Comparison of ENCODE assay signal across 8 cellular contexts in genomic region chr20:45322952-45323383, GRCh38. TPM values are rescaled to one million over a fixed set of nuclear protein-coding genes. Genes with fewer than 3 reads are reported as not detected.
DNase-seq lines count a peak whose midpoint lies in the region; ATAC-seq, FAIRE-seq and TF ChIP-seq lines count a peak whose summit lies in the region.

No MANE protein-coding gene starts in this region.

- no peaks in the 10 kb centered on the region for H4K20me1 ChIP-seq in GM23248 (ENCODE audit: insufficient read depth)
- H4K20me1 ChIP-seq in fibroblast of lung (ENCODE audit: control insufficient read depth, extremely low read depth, insufficient read depth, low read length), result no peaks in the 10 kb centered on the region

- CTCF ChIA-PET in A549 (lab: Yijun Ruan, JAX), result interaction anchor here (0.5 to 10.0 kb wide), 31 partner anchors 10 to 861 kb away, joined by 3 to 135 read pairs (median 4); partner anchors contain the start of gene SYS1

- FAIRE-seq in A549 (lab: Jason Lieb, UNC) (no peak), RCC 7860 (lab: Jason Lieb, UNC) (no peak)

- ATAC-seq in A549 (peak; percentile 61 to 71), psoas muscle (peak; percentile 75 to 88 (median 83)), GM18520 (IDR thresholded peaks at IDR 0.05; ENCODE audit: unreplicated experiment) (no peak), HG02759 (IDR thresholded peaks at IDR 0.05; ENCODE audit: unreplicated experiment) (no peak)

- H3K9ac ChIP-seq in GM23248 (no peak overlapping the region), fibroblast of lung (ENCODE audit: insufficient read depth, low read length) (no peak overlapping the region)

- H3K79me2 ChIP-seq in GM23248 (ENCODE audit: insufficient read depth) (peaks cover 3% of the 10 kb centered on the region; the same call in 1 of the 2 replicates), fibroblast of lung (ENCODE audit: control insufficient read depth, insufficient read depth, low read length) (no peaks in the 10 kb centered on the region)

- H3K27ac ChIP-seq in A549 (no peak overlapping the region), GM23248 (peak overlapping the region; percentile 39), fibroblast of lung (ENCODE audit: insufficient read depth, low read length) (no peak overlapping the region), psoas muscle (peak overlapping the region; percentile 69)

- TF ChIP-seq POLR2A in A549 (IDR thresholded peaks at IDR 0.05; ENCODE audit: low read length), result no peak

- no peaks in the 10 kb centered on the region for H3K27me3 ChIP-seq in GM23248 (replicated peaks; ENCODE audit: insufficient read depth)
- H3K27me3 ChIP-seq in fibroblast of lung (ENCODE audit: control insufficient read depth, insufficient read depth, low read length), result no peaks in the 10 kb centered on the region
- no peaks in the 10 kb centered on the region for H3K27me3 ChIP-seq in psoas muscle (ENCODE audit: insufficient read depth in 3 of 3, low read length in 2 of 3)

- H3F3A ChIP-seq in GM23248 (ENCODE audit: insufficient read depth), result peaks cover 55% of the 10 kb centered on the region

- WGBS in A549 (ENCODE audit: missing lambda C conversion rate), result 80% methylated on average over 7 of the region's 7 CpGs
- 40 to 43% methylated on average over 7 of the region's 7 CpGs for WGBS in GM23248 (ENCODE audit: low coverage in 1 of 2, low lambda C conversion rate in 2 of 2, missing lambda C conversion rate in 2 of 2), 2 experiments
- 26 to 38% (median 31%) methylated on average over 7 of the region's 7 CpGs for WGBS in psoas muscle, 3 donors

- H3K4me3 ChIP-seq in A549, result no peak overlapping the region
- H3K4me3 ChIP-seq in GM23248, result no peak overlapping the region
- H3K4me3 ChIP-seq in fibroblast of lung (replicated peaks in 1 of 4; ENCODE audit: control extremely low read depth in 1 of 4, insufficient read depth in 1 of 4, low read depth in 3 of 4, low read length in 4 of 4), result no peak overlapping the region
- no peak overlapping the region for H3K4me3 ChIP-seq in psoas muscle

- TF ChIP-seq RAD21 in A549 (conservative IDR thresholded peaks at IDR 0.05 in 1 of 2, IDR thresholded peaks at IDR 0.05 in 1 of 2), result peak; percentile 81 to 82

- no peaks in the 10 kb centered on the region for H3K9me2 ChIP-seq in GM23248 (ENCODE audit: insufficient read depth)

- POLR2A ChIA-PET in A549 (lab: Yijun Ruan, JAX), result interaction anchor here (0.5 to 1.2 kb wide), 7 partner anchors 12 to 448 kb away, joined by 3 to 5 read pairs (median 3); partner anchors contain the start of gene SYS1

- H3K9me3 ChIP-seq in A549 (no peaks in the 10 kb centered on the region), GM23248 (ENCODE audit: low read depth) (no peaks in the 10 kb centered on the region), fibroblast of lung (ENCODE audit: control insufficient read depth, insufficient read depth, low read depth, low read length) (no peaks in the 10 kb centered on the region), psoas muscle (no peaks in the 10 kb centered on the region)

- DNase-seq in A549 (ENCODE audit: low read depth in 1 of 2, low spot score in 1 of 2) (peak in 1 of 2 experiments; percentile 63), GM23248 (peak; percentile 53), RCC 7860 (ENCODE audit: low spot score) (peak; percentile 50), fibroblast of lung (ENCODE audit: low read depth in 2 of 2) (peak; percentile 27 to 58), psoas muscle (peak; percentile 75 to 90), HK-2 (ENCODE audit: unreplicated experiment) (no peak)

- H3K4me2 ChIP-seq in A549 (no peak overlapping the region), GM23248 (ENCODE audit: unreplicated experiment) (no peak overlapping the region), fibroblast of lung (ENCODE audit: extremely low read depth, insufficient read depth, low read length) (no peak overlapping the region)

- H3K4me1 ChIP-seq in A549, result no peaks in the 10 kb centered on the region; the same call in 2 of the 3 replicates
- H3K4me1 ChIP-seq in GM23248 (ENCODE audit: insufficient read depth), result no peaks in the 10 kb centered on the region
- H3K4me1 ChIP-seq in fibroblast of lung (ENCODE audit: control insufficient read depth, extremely low read depth, insufficient read depth, low read length), result no peaks in the 10 kb centered on the region
- peaks cover 3% of the 10 kb centered on the region for H3K4me1 ChIP-seq in psoas muscle

- H2AFZ ChIP-seq in GM23248 (no peak overlapping the region), fibroblast of lung (ENCODE audit: low read length) (no peak overlapping the region)

- in situ Hi-C loops in GM23248 (cut with MboI), result loop anchor here (5.0 kb wide), 1 partner anchor 119 kb away; no protein-coding TSS in a partner anchor

- no peak for TF ChIP-seq EP300 in A549 (IDR thresholded peaks at IDR 0.05)

- intact Hi-C loops in psoas muscle (cut with DNase I), result loop anchor here in 1 of 2 donors (5.0 kb wide), 1 partner anchor 49 kb away; no protein-coding TSS in a partner anchor

- H3K36me3 ChIP-seq in GM23248 (ENCODE audit: low read depth) (peaks cover 23% of the 10 kb centered on the region), fibroblast of lung (ENCODE audit: control insufficient read depth, insufficient read depth, low read length) (peaks cover 10% of the 10 kb centered on the region), psoas muscle (ENCODE audit: insufficient read depth in 1 of 2, low read depth in 1 of 2) (peaks cover 10 to 30% of the 10 kb centered on the region in 2 donors)

- TF ChIP-seq CTCF in A549 (IDR thresholded peaks at IDR 0.05), result peak; percentile 59
- no peak for TF ChIP-seq CTCF in fibroblast of lung (conservative IDR thresholded peaks at IDR 0.05 in 1 of 2, IDR thresholded peaks at IDR 0.05 in 1 of 2; ENCODE audit: low read depth in 1 of 2, low read length in 2 of 2)
- peak; percentile 58 for TF ChIP-seq CTCF in psoas muscle (IDR thresholded peaks at IDR 0.05)

RNA-seq across cellular contexts. Expression of gene MATN4, which starts 14.9 kb away (rescaled TPM):
- polyA plus RNA-seq in A549 (2011; rRNA removed) (0.04 TPM in 1 of 2 replicates, not detected in the other), A549 (2017; fragmentation: RNase III; extraction: RNeasy Plus Mini Kit Qiagen cat#74134 plus additional on column Dnase treatment) (0.05 to 0.08 TPM (median 0.05 TPM) in 3 replicates), GM23248 (2016; fragmentation: Nextera tagmentation; extraction: Ambion mirVana) (0.09 TPM in 1 of 2 replicates, not detected in the other), fibroblast of lung (0.02 and 0.06 TPM in 2 replicates), psoas muscle (not detected)
- polyA plus RNA-seq in A549 (2012; cell fraction: cytosol; rRNA removed), result 0.14 and 0.17 TPM in 2 replicates
- 0.37 and 0.49 TPM in 2 replicates for polyA plus RNA-seq in A549 (2012; cell fraction: nucleus; rRNA removed)
- polyA minus RNA-seq in A549 (2011; rRNA and poly(A)+ RNA removed), result not detected in 2 replicates
- not detected in 2 replicates for total RNA-seq in GM23248 (2014; rRNA removed; shearing (Covaris generic))
- total RNA-seq in fibroblast of lung (under 0.01 TPM in 2 replicates), psoas muscle (not detected)
- not detected in 2 replicates for polyA plus RNA-seq in fibroblast of lung (2012)
- not detected in 2 replicates for polyA minus RNA-seq in fibroblast of lung (ENCODE audit: low replicate concordance)

RNA-seq across cellular contexts. Expression of gene RBPJL, which starts 16.3 kb away (rescaled TPM):
- polyA plus RNA-seq in A549 (2011; rRNA removed) (not detected in 2 replicates), A549 (2017; fragmentation: RNase III; extraction: RNeasy Plus Mini Kit Qiagen cat#74134 plus additional on column Dnase treatment) (not detected in 3 replicates), GM23248 (2016; fragmentation: Nextera tagmentation; extraction: Ambion mirVana) (not detected in 2 replicates), fibroblast of lung (not detected in 2 replicates), psoas muscle (under 1 TPM in 2 of 3 donors, not detected in 1; 0.04 TPM)
- 0.01 TPM in 1 of 2 replicates, not detected in the other for polyA plus RNA-seq in A549 (2012; cell fraction: cytosol; rRNA removed)
- polyA plus RNA-seq in A549 (2012; cell fraction: nucleus; rRNA removed), result not detected in 2 replicates
- polyA minus RNA-seq in A549 (2011; rRNA and poly(A)+ RNA removed), result not detected in 2 replicates
- not detected in 2 replicates for total RNA-seq in GM23248 (2014; rRNA removed; shearing (Covaris generic))
- total RNA-seq in fibroblast of lung (not detected in 2 replicates), psoas muscle (under 1 TPM in 1 of 4 donors, not detected in 3; 0.22 TPM)
- polyA plus RNA-seq in fibroblast of lung (2012), result not detected in 2 replicates
- not detected in 2 replicates for polyA minus RNA-seq in fibroblast of lung (ENCODE audit: low replicate concordance)

RNA-seq across cellular contexts. Expression of gene SDC4, which starts 25.3 kb away (rescaled TPM):
- polyA plus RNA-seq in A549 (2011; rRNA removed) (27.4 and 29.0 TPM in 2 replicates), A549 (2017; fragmentation: RNase III; extraction: RNeasy Plus Mini Kit Qiagen cat#74134 plus additional on column Dnase treatment) (35.6 to 40.2 TPM (median 39.2 TPM) in 3 replicates), GM23248 (2016; fragmentation: Nextera tagmentation; extraction: Ambion mirVana) (454 and 461 TPM in 2 replicates), fibroblast of lung (226 and 312 TPM in 2 replicates), psoas muscle (100 to 1,000 TPM in 1 of 3 donors, 10 to 100 TPM in 2; 41.6 to 323 (median 63.9) TPM)
- polyA plus RNA-seq in A549 (2012; cell fraction: cytosol; rRNA removed), result 13.1 and 17.7 TPM in 2 replicates
- polyA plus RNA-seq in A549 (2012; cell fraction: nucleus; rRNA removed), result 12.6 and 21.5 TPM in 2 replicates
- polyA minus RNA-seq in A549 (2011; rRNA and poly(A)+ RNA removed), result 43.3 and 43.7 TPM in 2 replicates
- total RNA-seq in GM23248 (2014; rRNA removed; shearing (Covaris generic)), result 368 and 410 TPM in 2 replicates
- total RNA-seq in fibroblast of lung (142 and 175 TPM in 2 replicates), psoas muscle (100 to 1,000 TPM in 2 of 4 donors, 10 to 100 TPM in 2; 32.2 to 283 (median 161) TPM)
- 220 and 326 TPM in 2 replicates for polyA plus RNA-seq in fibroblast of lung (2012)
- polyA minus RNA-seq in fibroblast of lung (ENCODE audit: low replicate concordance), result 291 and 339 TPM in 2 replicates

RNA-seq across cellular contexts. Expression of gene SYS1, which starts 40.0 kb away (rescaled TPM):
- polyA plus RNA-seq in A549 (2011; rRNA removed) (27.6 and 30.5 TPM in 2 replicates), A549 (2017; fragmentation: RNase III; extraction: RNeasy Plus Mini Kit Qiagen cat#74134 plus additional on column Dnase treatment) (20.2 to 20.5 TPM (median 20.2 TPM) in 3 replicates), GM23248 (2016; fragmentation: Nextera tagmentation; extraction: Ambion mirVana) (24.6 and 27.1 TPM in 2 replicates), fibroblast of lung (21.9 and 23.4 TPM in 2 replicates), psoas muscle (10 to 100 TPM; 40.9 to 73.3 (median 58.1) TPM)
- polyA plus RNA-seq in A549 (2012; cell fraction: cytosol; rRNA removed), result 46.0 and 62.2 TPM in 2 replicates
- 54.1 and 71.4 TPM in 2 replicates for polyA plus RNA-seq in A549 (2012; cell fraction: nucleus; rRNA removed)
- 47.1 and 63.5 TPM in 2 replicates for polyA minus RNA-seq in A549 (2011; rRNA and poly(A)+ RNA removed)
- total RNA-seq in GM23248 (2014; rRNA removed; shearing (Covaris generic)), result 27.3 and 38.7 TPM in 2 replicates
- total RNA-seq in fibroblast of lung (20.0 and 20.5 TPM in 2 replicates), psoas muscle (10 to 100 TPM; 17.1 to 29.6 (median 22.9) TPM)
- 17.7 and 18.4 TPM in 2 replicates for polyA plus RNA-seq in fibroblast of lung (2012)
- 77.0 and 135 TPM in 2 replicates for polyA minus RNA-seq in fibroblast of lung (ENCODE audit: low replicate concordance)

RNA-seq across cellular contexts. Expression of gene TP53TG5, which starts 55.2 kb away (rescaled TPM):
- not detected in 2 replicates for polyA plus RNA-seq in A549 (2011; rRNA removed)
- polyA plus RNA-seq in A549 (2012; cell fraction: cytosol; rRNA removed), result not detected in 2 replicates
- polyA plus RNA-seq in A549 (2012; cell fraction: nucleus; rRNA removed), result not detected in 2 replicates
- polyA plus RNA-seq in A549 (2017; fragmentation: RNase III; extraction: RNeasy Plus Mini Kit Qiagen cat#74134 plus additional on column Dnase treatment), result not detected in 3 replicates
- not detected in 2 replicates for polyA minus RNA-seq in A549 (2011; rRNA and poly(A)+ RNA removed)
- not detected in 2 replicates for total RNA-seq in GM23248 (2014; rRNA removed; shearing (Covaris generic))
- polyA plus RNA-seq in GM23248 (2016; fragmentation: Nextera tagmentation; extraction: Ambion mirVana), result 0.42 and 0.55 TPM in 2 replicates
- total RNA-seq in fibroblast of lung, result under 0.01 TPM in 1 of 2 replicates, not detected in the other
- 0.14 TPM in 1 of 2 replicates, not detected in the other for polyA plus RNA-seq in fibroblast of lung
- 0.25 and 0.83 TPM in 2 replicates for polyA plus RNA-seq in fibroblast of lung (2012)
- polyA minus RNA-seq in fibroblast of lung (ENCODE audit: low replicate concordance), result 0.16 TPM in 1 of 2 replicates, not detected in the other
- total RNA-seq in psoas muscle, result under 1 TPM in 2 of 4 donors, not detected in 2; 0.38 to 0.69 TPM
- polyA plus RNA-seq in psoas muscle, result 1 to 10 TPM in 1 of 3 donors, under 1 TPM in 2; 0.12 to 1.0 (median 0.16) TPM

Comparison
In these comparisons a context has a peak if more than half of its experiments do, and no peak if none do; other contexts are left out.
1. ATAC-seq: peak in A549 (2 of 2) and psoas muscle (4 of 4); none in GM18520 (single experiment) and HG02759 (single experiment).
2. H3K27ac ChIP-seq: peak in GM23248 (single experiment) and psoas muscle (single experiment); none in A549 (0 of 2) and fibroblast of lung (single experiment).
3. CTCF ChIP-seq: peak in A549 (single experiment) and psoas muscle (single experiment); none in fibroblast of lung (0 of 2).